ENCODE assay signal across 24 cellular contexts in genomic region chr2:188391354-188391753, GRCh38.
DNase-seq lines count a peak whose midpoint lies in the region; ATAC-seq and TF ChIP-seq lines count a peak whose summit lies in the region.
"Had no signal": no experiment of that assay in that cellular context is flagged by ENCODE, and none has a peak within 500 bp of the region (broad histone marks: within the 10 kb centered on the region; RNA-seq: fewer than 3 reads in every experiment).

No MANE protein-coding gene starts in this region.

- CTCF ChIA-PET in WTC11 (lab: Charles Lee): no interaction called here

- no peaks in the 10 kb centered on the region for H3K27me3 Mint-ChIP-seq in WTC11 (ENCODE audit: low read depth)
- H3K27me3 Mint-ChIP-seq: CD4-positive, alpha-beta T cell; CD8-positive, alpha-beta memory T cell had no signal

- H3K27ac Mint-ChIP-seq in WTC11: no peak overlapping the region; the same call in 1 of the 2 replicates
- H3K27ac Mint-ChIP-seq: CD14-positive monocyte; CD4-positive, alpha-beta T cell; CD8-positive, alpha-beta memory T cell had no signal

- TF ChIP-seq CTCF in WTC11 (IDR thresholded peaks at IDR 0.05): no peak
- no peak for TF ChIP-seq CTCF in adrenal gland (IDR thresholded peaks at IDR 0.05)

- H3K4me3 Mint-ChIP-seq in WTC11: no peak overlapping the region
- H3K4me3 Mint-ChIP-seq: CD14-positive monocyte; CD4-positive, alpha-beta T cell; CD8-positive, alpha-beta memory T cell; H9 had no signal

- DNase-seq in DMS53 (lab: John Stamatoyannopoulos, UW): peak; percentile 48
- DNase-seq in ELR (ENCODE audit: low read depth): peak; percentile 16
- DNase-seq in M059J (ENCODE audit: low read depth): peak; percentile 51
- peak; percentile 26 for DNase-seq in iris pigment epithelial cell (ENCODE audit: low read depth)
- no peak for DNase-seq in WTC11 (ENCODE audit: low spot score)
- no peak for DNase-seq in adrenal gland
- no peak for DNase-seq in COLO829 (ENCODE audit: low spot score)
- DNase-seq: 8988T; ACHN; AML-193; BE2C; Calu3; CD4-positive, alpha-beta T cell; CD8-positive, alpha-beta memory T cell; COR-L47; DMS79; EL; GF-D8; GM23248; H9 had no signal

- TF ChIP-seq POLR2A in adrenal gland (IDR thresholded peaks at IDR 0.05): no peak

- peaks cover 26% of the 10 kb centered on the region for H3K36me3 Mint-ChIP-seq in WTC11
- H3K36me3 Mint-ChIP-seq: CD14-positive monocyte; CD8-positive, alpha-beta memory T cell had no signal

- intact Hi-C loops in adrenal gland (cut with DNase I): no loop called here

- no peak for ATAC-seq in WTC11
- ATAC-seq: A549, HCT116 had no signal

- H3K4me3 ChIP-seq in adrenal gland: no peak overlapping the region
- H3K4me3 ChIP-seq: A549; BLaER1 treated with 17β-estradiol and CSF1 and Interleukin-3, amounts not matched to agents 10 nM and 100 nM; GM23248 had no signal

- H3K36me3 ChIP-seq in adrenal gland (replicated peaks in 1 of 2): no peaks in the 10 kb centered on the region
- H3K36me3 ChIP-seq: BE2C; BLaER1 treated with 17β-estradiol and CSF1 and Interleukin-3, amounts not matched to agents 10 nM and 100 nM had no signal

- H3K4me1 ChIP-seq in adrenal gland (replicated peaks in 1 of 2): no peaks in the 10 kb centered on the region
- H3K4me1 ChIP-seq: A549; BE2C; BLaER1 treated with 17β-estradiol and CSF1 and Interleukin-3, amounts not matched to agents 10 nM and 100 nM had no signal

- H3K27me3 ChIP-seq in adrenal gland: no peaks in the 10 kb centered on the region
- H3K27me3 ChIP-seq: BE2C; BLaER1 treated with 17β-estradiol and CSF1 and Interleukin-3, amounts not matched to agents 10 nM and 100 nM had no signal

- POLR2A ChIA-PET in WTC11 (lab: Charles Lee): no interaction called here

- no peaks in the 10 kb centered on the region for H3K9me3 ChIP-seq in adrenal gland (replicated peaks in 1 of 3)
- H3K9me3 ChIP-seq: BE2C had no signal

- H3K27ac ChIP-seq in adrenal gland: no peak overlapping the region
- H3K27ac ChIP-seq: A549; BLaER1 treated with 17β-estradiol and CSF1 and Interleukin-3, amounts not matched to agents 10 nM and 100 nM; GM23248 had no signal

- H3K9me3 Mint-ChIP-seq in WTC11: peaks cover 24% of the 10 kb centered on the region

- H3K4me1 Mint-ChIP-seq in WTC11: peaks cover 46% of the 10 kb centered on the region
- H3K4me1 Mint-ChIP-seq: CD14-positive monocyte; CD8-positive, alpha-beta memory T cell had no signal

TF ChIP-seq in WTC11, 78 proteins besides CTCF, POLR2A, EP300 and RAD21:
- TF ChIP-seq NFYB (CRISPR knock-in tag; conservative IDR thresholded peaks at IDR 0.05; ENCODE audit: low read depth) (no peak), ATF6 (CRISPR knock-in tag; IDR thresholded peaks at IDR 0.05) (no peak), ZMAT4 (CRISPR knock-in tag; IDR thresholded peaks at IDR 0.05) (no peak), ZSCAN18 (CRISPR knock-in tag; IDR thresholded peaks at IDR 0.05) (no peak), OVOL2 (CRISPR knock-in tag; IDR thresholded peaks at IDR 0.05; ENCODE audit: borderline replicate concordance) (no peak), ATF1 (CRISPR knock-in tag; IDR thresholded peaks at IDR 0.05) (no peak), NFATC4 (CRISPR knock-in tag; IDR thresholded peaks at IDR 0.05) (no peak), ZNF396 (CRISPR knock-in tag; IDR thresholded peaks at IDR 0.05; ENCODE audit: borderline replicate concordance) (no peak), JUN (CRISPR knock-in tag; IDR thresholded peaks at IDR 0.05) (no peak), PREB (CRISPR knock-in tag; IDR thresholded peaks at IDR 0.05; ENCODE audit: borderline replicate concordance) (no peak), PRRX2 (CRISPR knock-in tag; IDR thresholded peaks at IDR 0.05) (no peak), NR1H2 (CRISPR knock-in tag; IDR thresholded peaks at IDR 0.05) (no peak)

Comparison
In these comparisons a context has a peak if more than half of its experiments do, and no peak if none do; other contexts are left out.
1. DNase-seq: peak in DMS53 (single experiment), ELR (single experiment), M059J (single experiment) and iris pigment epithelial cell (single experiment); none in WTC11 (single experiment), adrenal gland (0 of 7) and COLO829 (single experiment).